Comparison of ENCODE assay signal across 9 cellular contexts in genomic region chr12:89544730-89545184, GRCh38. TPM values are rescaled to one million over a fixed set of nuclear protein-coding genes. Genes with fewer than 3 reads are reported as not detected.
DNase-seq lines count a peak whose midpoint lies in the region; TF ChIP-seq lines count a peak whose summit lies in the region.
"Had no signal": no experiment of that assay in that cellular context is flagged by ENCODE, and none has a peak within 500 bp of the region (broad histone marks: within the 10 kb centered on the region; RNA-seq: fewer than 3 reads in every experiment).

No MANE protein-coding gene starts in this region.

- peaks cover 4% of the 10 kb centered on the region for H3K27me3 Mint-ChIP-seq in neural progenitor cell (ENCODE audit: insufficient read depth, low read depth)
- no peaks in the 10 kb centered on the region for H3K27me3 Mint-ChIP-seq in activated T-helper 2 cell treated with anti-CD3 and anti-CD28 coated beads, Interferon-gamma antibody, Interleukin-2, Interleukin-4, amounts not matched to agents 10 μg/mL and 5 μg/mL and 100 μg/mL, durations not matched to agents 14 hours and 24 hours and 36 hours (ENCODE audit: low read depth)

- H3K9ac ChIP-seq in neural progenitor cell: no peak overlapping the region

- H3F3A ChIP-seq in neural progenitor cell (ENCODE audit: low read depth): peaks cover 31% of the 10 kb centered on the region

- no peak overlapping the region for H3K27ac ChIP-seq in neural progenitor cell
- H3K27ac ChIP-seq: SK-N-MC had no signal

- no peaks in the 10 kb centered on the region for H3K9me3 ChIP-seq in neural progenitor cell (ENCODE audit: low read depth)

- H3K4me3 ChIP-seq in neural progenitor cell: no peak overlapping the region
- H3K4me3 ChIP-seq: SK-N-MC had no signal

- no peaks in the 10 kb centered on the region for H3K36me3 Mint-ChIP-seq in neural progenitor cell
- H3K36me3 Mint-ChIP-seq in activated T-helper 2 cell treated with anti-CD3 and anti-CD28 coated beads, Interferon-gamma antibody, Interleukin-2, Interleukin-4, amounts not matched to agents 10 μg/mL and 5 μg/mL and 100 μg/mL, durations not matched to agents 14 hours and 24 hours and 36 hours (ENCODE audit: low read depth): no peaks in the 10 kb centered on the region

- no peaks in the 10 kb centered on the region for H3K36me3 ChIP-seq in neural progenitor cell

- no peak for TF ChIP-seq CTCF in neural progenitor cell (IDR thresholded peaks at IDR 0.05)

- H2AFZ ChIP-seq in neural progenitor cell (replicated peaks): no peak overlapping the region

- H3K9me3 Mint-ChIP-seq in neural progenitor cell: no peaks in the 10 kb centered on the region
- no peaks in the 10 kb centered on the region for H3K9me3 Mint-ChIP-seq in activated T-helper 2 cell treated with anti-CD3 and anti-CD28 coated beads, Interferon-gamma antibody, Interleukin-2, Interleukin-4, amounts not matched to agents 10 μg/mL and 5 μg/mL and 100 μg/mL, durations not matched to agents 14 hours and 24 hours and 36 hours

- DNase-seq in DMS79 treated with DMSO at 0.1 percent for 48 hours (lab: John Stamatoyannopoulos, UW) (peak; percentile 51), NCI-H2196 (lab: John Stamatoyannopoulos, UW; ENCODE audit: unreplicated experiment) (peak; percentile 82), dermis blood vessel endothelial cell (peak; percentile 74), neural progenitor cell (ENCODE audit: low spot score) (peak; percentile 91), AG08396 (ENCODE audit: low spot score) (no peak), superior temporal gyrus (ENCODE audit: extremely low spot score) (no peak), GDM1 (lab: John Stamatoyannopoulos, UW) (no peak)
- no peak for DNase-seq in activated T-helper 2 cell treated with anti-CD3 and anti-CD28 coated beads, Interferon-gamma antibody, Interleukin-2, Interleukin-4, amounts not matched to agents 10 μg/mL and 5 μg/mL and 100 μg/mL, durations not matched to agents 14 hours and 24 hours and 36 hours (ENCODE audit: low spot score)

- no peaks in the 10 kb centered on the region for H3K27me3 ChIP-seq in neural progenitor cell

- H3K27ac Mint-ChIP-seq in neural progenitor cell: peak overlapping the region; percentile 3
- H3K27ac Mint-ChIP-seq in activated T-helper 2 cell treated with anti-CD3 and anti-CD28 coated beads, Interferon-gamma antibody, Interleukin-2, Interleukin-4, amounts not matched to agents 10 μg/mL and 5 μg/mL and 100 μg/mL, durations not matched to agents 14 hours and 24 hours and 36 hours: no peak overlapping the region

- H4K20me1 ChIP-seq in neural progenitor cell (ENCODE audit: low read depth): no peaks in the 10 kb centered on the region

- peak overlapping the region; percentile 49 for H3K4me2 ChIP-seq in neural progenitor cell

- H3K79me2 ChIP-seq in neural progenitor cell (ENCODE audit: low read depth): no peaks in the 10 kb centered on the region

- intact Hi-C loops in activated T-helper 2 cell treated with anti-CD3 and anti-CD28 coated beads, Interferon-gamma antibody, Interleukin-2, Interleukin-4, amounts not matched to agents 10 μg/mL and 5 μg/mL and 100 μg/mL, durations not matched to agents 14 hours and 24 hours and 36 hours (cut with micrococcal nuclease): loop anchor here (5.0 to 10.0 kb wide), 4 partner anchors 163 to 1310 kb away; partner anchors contain the start of gene ATP2B1

- peaks cover 31% of the 10 kb centered on the region for H3K4me1 ChIP-seq in neural progenitor cell

- no peak overlapping the region for H3K4me3 Mint-ChIP-seq in neural progenitor cell
- H3K4me3 Mint-ChIP-seq in activated T-helper 2 cell treated with anti-CD3 and anti-CD28 coated beads, Interferon-gamma antibody, Interleukin-2, Interleukin-4, amounts not matched to agents 10 μg/mL and 5 μg/mL and 100 μg/mL, durations not matched to agents 14 hours and 24 hours and 36 hours (ENCODE audit: low read depth): no peak overlapping the region

- peaks cover 54% of the 10 kb centered on the region for H3K4me1 Mint-ChIP-seq in neural progenitor cell
- H3K4me1 Mint-ChIP-seq in activated T-helper 2 cell treated with anti-CD3 and anti-CD28 coated beads, Interferon-gamma antibody, Interleukin-2, Interleukin-4, amounts not matched to agents 10 μg/mL and 5 μg/mL and 100 μg/mL, durations not matched to agents 14 hours and 24 hours and 36 hours (ENCODE audit: low read depth): peaks cover 9% of the 10 kb centered on the region

RNA-seq across cellular contexts. Expression of gene POC1B, which starts 18.9 kb away (rescaled TPM):
- total RNA-seq in dermis blood vessel endothelial cell (17.9 and 25.2 TPM in 2 replicates), neural progenitor cell (ENCODE audit: low replicate concordance) (32.4 and 40.3 TPM in 2 replicates)
- 24.8 and 25.5 TPM in 2 replicates for total RNA-seq in activated T-helper 2 cell treated with anti-CD3 and anti-CD28 coated beads, Interferon-gamma antibody, Interleukin-2, Interleukin-4, amounts not matched to agents 10 μg/mL and 5 μg/mL and 100 μg/mL, durations not matched to agents 14 hours and 24 hours and 36 hours

RNA-seq across cellular contexts. Expression of gene GALNT4, which starts 20.2 kb away (rescaled TPM):
- total RNA-seq in dermis blood vessel endothelial cell (18.5 and 19.3 TPM in 2 replicates), neural progenitor cell (ENCODE audit: low replicate concordance) (2.2 and 2.8 TPM in 2 replicates)
- 8.8 and 9.1 TPM in 2 replicates for total RNA-seq in activated T-helper 2 cell treated with anti-CD3 and anti-CD28 coated beads, Interferon-gamma antibody, Interleukin-2, Interleukin-4, amounts not matched to agents 10 μg/mL and 5 μg/mL and 100 μg/mL, durations not matched to agents 14 hours and 24 hours and 36 hours

Comparison
In these comparisons a context has a peak if more than half of its experiments do, and no peak if none do; other contexts are left out.
1. DNase-seq: peak in DMS79 treated with DMSO at 0.1 percent for 48 hours (single experiment), NCI-H2196 (single experiment), dermis blood vessel endothelial cell (single experiment) and neural progenitor cell (single experiment); none in activated T-helper 2 cell treated with anti-CD3 and anti-CD28 coated beads, Interferon-gamma antibody, Interleukin-2, Interleukin-4, amounts not matched to agents 10 μg/mL and 5 μg/mL and 100 μg/mL, durations not matched to agents 14 hours and 24 hours and 36 hours (single experiment), AG08396 (single experiment), superior temporal gyrus (single experiment) and GDM1 (single experiment).